30 cellular contexts compared by ENCODE assay signal in genomic region chr16:66565051-66565450, GRCh38. TPM values are rescaled to one million over a fixed set of nuclear protein-coding genes. Genes with fewer than 3 reads are reported as not detected.
DNase-seq lines count a peak whose midpoint lies in the region; ATAC-seq and TF ChIP-seq lines count a peak whose summit lies in the region.
"Had no signal": no experiment of that assay in that cellular context is flagged by ENCODE, and none has a peak within 500 bp of the region (broad histone marks: within the 10 kb centered on the region; RNA-seq: fewer than 3 reads in every experiment).

No MANE protein-coding gene starts in this region.

- POLR2A ChIA-PET in activated CD4-positive, alpha-beta T cell treated with anti-CD3 and anti-CD28 coated beads for 36 hours (lab: Charles Lee), result interaction anchor here (2.6 kb wide), 1 partner anchor 43 kb away, joined by 15 read pairs; no protein-coding TSS in a partner anchor
- POLR2A ChIA-PET in CD8-positive, alpha-beta T cell (lab: Charles Lee), result interaction anchor here (0.5 to 1.0 kb wide), 3 partner anchors 8 to 39 kb away, joined by 3 read pairs; partner anchors contain the start of gene CMTM3
- POLR2A ChIA-PET in naive thymus-derived CD4-positive, alpha-beta T cell (lab: Charles Lee), result interaction anchor here (1.6 kb wide), 1 partner anchor 13 kb away, joined by 5 read pairs; the partner anchor contains the start of gene CKLF

- ATAC-seq in activated CD4-positive, alpha-beta T cell treated with anti-CD3 and anti-CD28 coated beads for 36 hours, result no peak
- no peak for ATAC-seq in CD8-positive, alpha-beta T cell
- ATAC-seq in naive thymus-derived CD4-positive, alpha-beta T cell, result no peak
- ATAC-seq: GM23338, heart left ventricle, sciatic nerve had no signal

- no peak overlapping the region for H3K4me3 ChIP-seq in CD8-positive, alpha-beta T cell (ENCODE audit: low read depth, low read length)
- H3K4me3 ChIP-seq in naive thymus-derived CD4-positive, alpha-beta T cell (ENCODE audit: low read length), result no peak overlapping the region
- no peak overlapping the region for H3K4me3 ChIP-seq in suprapubic skin
- H3K4me3 ChIP-seq: adrenal gland, GM23338, heart left ventricle, lung, prostate gland, SJSA1, thoracic aorta, vagina had no signal

- peaks cover 55% of the 10 kb centered on the region for H3K4me1 Mint-ChIP-seq in activated CD4-positive, alpha-beta T cell treated with anti-CD3 and anti-CD28 coated beads for 36 hours
- peaks cover 39% of the 10 kb centered on the region for H3K4me1 Mint-ChIP-seq in CD8-positive, alpha-beta T cell (ENCODE audit: low read depth)
- H3K4me1 Mint-ChIP-seq in naive thymus-derived CD4-positive, alpha-beta T cell, result peaks cover 18 to 46% (median 29%) of the 10 kb centered on the region in 7 donors
- H3K4me1 Mint-ChIP-seq: GM23338 had no signal

- H3K27ac ChIP-seq in CD8-positive, alpha-beta T cell (ENCODE audit: low read depth, low read length), result no peak overlapping the region
- H3K27ac ChIP-seq in naive thymus-derived CD4-positive, alpha-beta T cell (ENCODE audit: low read depth, low read length), result no peak overlapping the region
- H3K27ac ChIP-seq in suprapubic skin, result no peak overlapping the region
- H3K27ac ChIP-seq: adrenal gland, heart left ventricle, HL-60, prostate gland, SJSA1, thoracic aorta, vagina had no signal

- H3K36me3 Mint-ChIP-seq in activated CD4-positive, alpha-beta T cell treated with anti-CD3 and anti-CD28 coated beads for 36 hours (ENCODE audit: low read depth), result peaks cover 48% of the 10 kb centered on the region
- H3K36me3 Mint-ChIP-seq in CD8-positive, alpha-beta T cell, result peaks cover 53% of the 10 kb centered on the region
- peaks cover 0 to 49% (median 17%) of the 10 kb centered on the region in 5 donors for H3K36me3 Mint-ChIP-seq in naive thymus-derived CD4-positive, alpha-beta T cell

- DNase-seq in activated CD4-positive, alpha-beta T cell treated with anti-CD3 and anti-CD28 coated beads for 36 hours, result no peak
- no peak for DNase-seq in activated CD4-positive, alpha-beta T cell treated with anti-CD3 and anti-CD28 coated beads, Interleukin-2, amount 50 U/mL, for 48 hours
- no peak for DNase-seq in CD8-positive, alpha-beta T cell
- peak; percentile 20 for DNase-seq in astrocyte of the hippocampus (ENCODE audit: low read depth, low spot score)
- DNase-seq in naive thymus-derived CD4-positive, alpha-beta T cell, result no peak
- no peak for DNase-seq in activated gamma-delta T cell treated with Interleukin-2 at 50 U/mL for 16 hours
- no peak for DNase-seq in NCI-H1417 (lab: John Stamatoyannopoulos, UW)
- DNase-seq in suprapubic skin (ENCODE audit: low spot score in 2 of 2), result no peak
- DNase-seq: activated CD4-positive, CD25-positive, alpha-beta regulatory T cell treated with anti-CD3 and anti-CD28 coated beads, Interleukin-2, amount 50 U/mL, for 72 hours; activated gamma-delta T cell; adrenal gland; effector CD8-positive, alpha-beta T cell; heart left ventricle; Karpas-422; NCI-H1436 treated with DMSO at 0.1 percent for 48 hours; NCI-H345; NCI-H82; stimulated activated CD4-positive, alpha-beta T cell treated with anti-CD3 and anti-CD28 coated beads, Interleukin-12 subunit alpha, Interleukin-12 subunit beta, amount 100 ng/mL, for 4 hours; stimulated activated naive CD4-positive, alpha-beta T cell treated with Interleukin-2 at 50 U/mL for 16 hours had no signal

- CTCF ChIA-PET in activated CD4-positive, alpha-beta T cell treated with anti-CD3 and anti-CD28 coated beads for 36 hours (lab: Charles Lee), result interaction anchor here (0.9 to 3.6 kb wide), 6 partner anchors 8 to 265 kb away, joined by 4 to 22 read pairs (median 5); partner anchors contain the start of genes CMTM2, CMTM3 and NAE1
- CTCF ChIA-PET in CD8-positive, alpha-beta T cell (lab: Charles Lee), result interaction anchor here (0.9 to 4.6 kb wide), 6 partner anchors 14 to 162 kb away, joined by 3 to 27 read pairs (median 12); partner anchors contain the start of genes CKLF, CMTM3 and TK2
- CTCF ChIA-PET in naive thymus-derived CD4-positive, alpha-beta T cell (lab: Charles Lee), result interaction anchor here (4.2 kb wide), 1 partner anchor 14 kb away, joined by 22 read pairs; the partner anchor contains the start of genes CKLF and TK2

- no peaks in the 10 kb centered on the region for H3K27me3 Mint-ChIP-seq in activated CD4-positive, alpha-beta T cell treated with anti-CD3 and anti-CD28 coated beads for 36 hours
- H3K27me3 Mint-ChIP-seq in CD8-positive, alpha-beta T cell (ENCODE audit: low read depth), result no peaks in the 10 kb centered on the region
- no peaks in the 10 kb centered on the region for H3K27me3 Mint-ChIP-seq in naive thymus-derived CD4-positive, alpha-beta T cell

- peak overlapping the region; percentile 24 for H3K27ac Mint-ChIP-seq in activated CD4-positive, alpha-beta T cell treated with anti-CD3 and anti-CD28 coated beads for 36 hours
- peak overlapping the region; percentile 63 for H3K27ac Mint-ChIP-seq in CD8-positive, alpha-beta T cell
- peak overlapping the region in 6 of 9 donors; percentile 4 to 63 (median 34) for H3K27ac Mint-ChIP-seq in naive thymus-derived CD4-positive, alpha-beta T cell
- H3K27ac Mint-ChIP-seq: GM23338 had no signal

- 74% methylated on average over 1 of the region's 1 CpG for WGBS in suprapubic skin

- peaks cover 9% of the 10 kb centered on the region for H3K4me1 ChIP-seq in CD8-positive, alpha-beta T cell (ENCODE audit: insufficient read depth, low read length)
- H3K4me1 ChIP-seq in naive thymus-derived CD4-positive, alpha-beta T cell (ENCODE audit: control insufficient read depth in 2 of 2, insufficient read depth in 2 of 2, low read length in 2 of 2), result peaks cover 22 to 29% of the 10 kb centered on the region in 2 donors
- H3K4me1 ChIP-seq in suprapubic skin, result peaks cover 9% of the 10 kb centered on the region
- H3K4me1 ChIP-seq: prostate gland, vagina had no signal

- H3K9me3 ChIP-seq in CD8-positive, alpha-beta T cell (ENCODE audit: low read length), result no peaks in the 10 kb centered on the region
- no peaks in the 10 kb centered on the region for H3K9me3 ChIP-seq in naive thymus-derived CD4-positive, alpha-beta T cell (ENCODE audit: control insufficient read depth in 2 of 3, low read length in 3 of 3)
- no peaks in the 10 kb centered on the region for H3K9me3 ChIP-seq in suprapubic skin
- H3K9me3 ChIP-seq: adrenal gland, heart left ventricle, prostate gland, SJSA1, thoracic aorta, vagina had no signal

- no peaks in the 10 kb centered on the region for H3K27me3 ChIP-seq in CD8-positive, alpha-beta T cell (ENCODE audit: insufficient read depth, low read length)
- H3K27me3 ChIP-seq in naive thymus-derived CD4-positive, alpha-beta T cell (ENCODE audit: control insufficient read depth in 2 of 2, insufficient read depth in 2 of 2, low read length in 2 of 2), result no peaks in the 10 kb centered on the region
- H3K27me3 ChIP-seq in suprapubic skin, result no peaks in the 10 kb centered on the region
- H3K27me3 ChIP-seq: adrenal gland, heart left ventricle, SJSA1, vagina had no signal

- no peak for TF ChIP-seq CTCF in CD8-positive, alpha-beta T cell (IDR thresholded peaks at IDR 0.05)
- no peak for TF ChIP-seq CTCF in suprapubic skin (IDR thresholded peaks at IDR 0.05)

- H3K9me3 Mint-ChIP-seq in activated CD4-positive, alpha-beta T cell treated with anti-CD3 and anti-CD28 coated beads for 36 hours (ENCODE audit: low read depth), result no peaks in the 10 kb centered on the region
- no peaks in the 10 kb centered on the region for H3K9me3 Mint-ChIP-seq in CD8-positive, alpha-beta T cell
- peaks cover 0 to 4% (median 0%) of the 10 kb centered on the region in 11 donors for H3K9me3 Mint-ChIP-seq in naive thymus-derived CD4-positive, alpha-beta T cell
- H3K9me3 Mint-ChIP-seq: GM23338 had no signal

- no peaks in the 10 kb centered on the region for H3K36me3 ChIP-seq in CD8-positive, alpha-beta T cell (ENCODE audit: insufficient read depth, low read length)
- peaks cover 4 to 27% (median 6%) of the 10 kb centered on the region in 3 experiments for H3K36me3 ChIP-seq in naive thymus-derived CD4-positive, alpha-beta T cell (ENCODE audit: control insufficient read depth in 2 of 3, insufficient read depth in 3 of 3, low read length in 3 of 3)
- H3K36me3 ChIP-seq in suprapubic skin, result peaks cover 25% of the 10 kb centered on the region
- H3K36me3 ChIP-seq: prostate gland, thoracic aorta had no signal

- intact Hi-C loops in activated CD4-positive, alpha-beta T cell treated with anti-CD3 and anti-CD28 coated beads for 36 hours (cut with DNase I, micrococcal nuclease), result loop anchor here in 1 of 2 experiments (2.0 kb wide), 1 partner anchor 40 kb away; the partner anchor contains the start of gene CMTM3
- intact Hi-C loops in CD8-positive, alpha-beta T cell (cut with DNase I, micrococcal nuclease), result no loop called here
- intact Hi-C loops in naive thymus-derived CD4-positive, alpha-beta T cell (cut with micrococcal nuclease), result no loop called here

- TF ChIP-seq EP300 in suprapubic skin (IDR thresholded peaks at IDR 0.05), result no peak

- TF ChIP-seq POLR2A in suprapubic skin (IDR thresholded peaks at IDR 0.05), result no peak

- H3K4me3 Mint-ChIP-seq in activated CD4-positive, alpha-beta T cell treated with anti-CD3 and anti-CD28 coated beads for 36 hours, result no peak overlapping the region
- no peak overlapping the region for H3K4me3 Mint-ChIP-seq in CD8-positive, alpha-beta T cell
- H3K4me3 Mint-ChIP-seq in naive thymus-derived CD4-positive, alpha-beta T cell, result no peak overlapping the region
- H3K4me3 Mint-ChIP-seq: GM23338 had no signal

RNA-seq across cellular contexts. Expression of gene CMTM1, which starts 1.2 kb away (rescaled TPM):
- total RNA-seq in activated CD4-positive, alpha-beta T cell treated with anti-CD3 and anti-CD28 coated beads for 36 hours, result 10 to 100 TPM in 1 of 2 experiments, 1 to 10 TPM in 1; 6.4 to 11.8 TPM
- total RNA-seq in CD8-positive, alpha-beta T cell, result under 1 TPM in 1 of 2 experiments, not detected in 1; 0.61 TPM
- 10 to 100 TPM in 1 of 5 experiments, 1 to 10 TPM in 4; 1.3 to 23.3 (median 5.2) TPM for total RNA-seq in naive thymus-derived CD4-positive, alpha-beta T cell
- under 1 TPM; 0.36 to 0.41 TPM for polyA plus RNA-seq in naive thymus-derived CD4-positive, alpha-beta T cell
- total RNA-seq in suprapubic skin, result 1 to 10 TPM in 3 of 4 donors, under 1 TPM in 1; 0.97 to 1.6 (median 1.5) TPM
- total RNA-seq: vagina had no signal

RNA-seq across cellular contexts. Expression of gene CKLF, which starts 12.7 kb away (rescaled TPM):
- 100 to 1,000 TPM in 1 of 2 experiments, 10 to 100 TPM in 1; 93.5 to 122 TPM for total RNA-seq in activated CD4-positive, alpha-beta T cell treated with anti-CD3 and anti-CD28 coated beads for 36 hours
- total RNA-seq in CD8-positive, alpha-beta T cell, result 10 to 100 TPM in 1 of 2 experiments, 1 to 10 TPM in 1; 7.9 to 11.1 TPM
- 100 to 1,000 TPM in 1 of 5 experiments, 10 to 100 TPM in 4; 24.1 to 160 (median 42.9) TPM for total RNA-seq in naive thymus-derived CD4-positive, alpha-beta T cell
- 100 to 1,000 TPM in 1 of 2 donors, 10 to 100 TPM in 1; 56.4 to 110 TPM for polyA plus RNA-seq in naive thymus-derived CD4-positive, alpha-beta T cell
- total RNA-seq in suprapubic skin, result 10 to 100 TPM; 15.4 to 33.7 (median 21.4) TPM

RNA-seq across cellular contexts. Expression of gene CMTM2, which starts 14.2 kb away (rescaled TPM):
- under 1 TPM in 1 of 2 experiments, not detected in 1; 0.51 TPM for total RNA-seq in activated CD4-positive, alpha-beta T cell treated with anti-CD3 and anti-CD28 coated beads for 36 hours
- total RNA-seq in CD8-positive, alpha-beta T cell, result not detected
- 1 to 10 TPM in 1 of 5 experiments, under 1 TPM in 2, not detected in 2; 0.58 to 1.8 (median 0.81) TPM for total RNA-seq in naive thymus-derived CD4-positive, alpha-beta T cell
- polyA plus RNA-seq in naive thymus-derived CD4-positive, alpha-beta T cell, result not detected
- not detected for total RNA-seq in suprapubic skin
- total RNA-seq: A172, adrenal gland, fibroblast of villous mesenchyme, GM23338, RPMI7951, SJSA1, vagina had no signal
- polyA plus RNA-seq: GM23338, heart left ventricle had no signal

RNA-seq across cellular contexts. Expression of gene TK2, which starts 15.1 kb away (rescaled TPM):
- total RNA-seq in activated CD4-positive, alpha-beta T cell treated with anti-CD3 and anti-CD28 coated beads for 36 hours, result 1 to 10 TPM; 3.8 to 6.4 TPM
- total RNA-seq in CD8-positive, alpha-beta T cell, result 1 to 10 TPM; 3.3 to 4.4 TPM
- total RNA-seq in naive thymus-derived CD4-positive, alpha-beta T cell, result 10 to 100 TPM in 2 of 5 experiments, 1 to 10 TPM in 3; 6.2 to 19.8 (median 7.9) TPM
- polyA plus RNA-seq in naive thymus-derived CD4-positive, alpha-beta T cell, result 1 to 10 TPM; 3.5 to 4.1 TPM
- 10 to 100 TPM; 13.6 to 27.0 (median 19.7) TPM for total RNA-seq in suprapubic skin

RNA-seq across cellular contexts. Expression of gene CMTM3, which starts 39.5 kb away (rescaled TPM):
- 10 to 100 TPM; 53.7 to 59.7 TPM for total RNA-seq in activated CD4-positive, alpha-beta T cell treated with anti-CD3 and anti-CD28 coated beads for 36 hours
- 10 to 100 TPM; 40.0 to 40.6 TPM for total RNA-seq in CD8-positive, alpha-beta T cell
- total RNA-seq in naive thymus-derived CD4-positive, alpha-beta T cell, result 100 to 1,000 TPM in 1 of 5 experiments, 10 to 100 TPM in 4; 52.0 to 138 (median 61.4) TPM
- polyA plus RNA-seq in naive thymus-derived CD4-positive, alpha-beta T cell, result 10 to 100 TPM; 72.5 to 89.8 TPM
- 10 to 100 TPM in 2 of 4 donors, 1 to 10 TPM in 2; 6.5 to 15.5 (median 9.2) TPM for total RNA-seq in suprapubic skin
